15 cellular contexts compared by ENCODE assay signal in the genomic region with DNA sequence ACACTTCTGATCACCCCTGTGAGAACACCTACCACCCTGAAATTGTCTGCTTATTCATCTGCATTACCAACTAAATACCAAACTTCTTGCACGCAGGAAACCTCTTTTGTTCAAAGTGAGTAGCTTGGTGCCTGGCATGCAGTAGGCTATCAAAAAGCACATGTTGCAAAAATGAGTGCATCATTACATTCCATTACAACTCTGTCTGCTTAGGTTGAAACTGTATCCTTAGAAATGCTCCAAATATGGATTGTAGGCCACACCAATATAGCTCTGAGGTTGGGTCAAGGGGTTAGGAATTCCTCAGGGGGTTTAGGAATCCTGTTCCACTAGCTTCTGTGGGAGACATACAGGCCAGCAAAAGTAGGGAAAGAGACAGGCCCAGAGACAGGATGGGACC.
DNase-seq lines count a peak whose midpoint lies in the region; ATAC-seq and TF ChIP-seq lines count a peak whose summit lies in the region.
"Had no signal": no experiment of that assay in that cellular context is flagged by ENCODE, and none has a peak within 500 bp of the region (broad histone marks: within the 10 kb centered on the region; RNA-seq: fewer than 3 reads in every experiment).

No MANE protein-coding gene starts in this region.

- H3K4me3 Mint-ChIP-seq in nephron progenitor cell = no peak overlapping the region
- H3K4me3 Mint-ChIP-seq: activated CD4-positive, alpha-beta memory T cell treated with anti-CD3 and anti-CD28 coated beads, Interleukin-2, amount 10 ng/mL, durations not matched to agents 7 days and 5 days; naive thymus-derived CD4-positive, alpha-beta T cell had no signal

- ATAC-seq in thoracic aorta (ENCODE audit: insufficient number of reproducible peaks, low FRiP score, low read depth) = no peak
- ATAC-seq in HG02610 (IDR thresholded peaks at IDR 0.05; ENCODE audit: unreplicated experiment) = no peak
- ATAC-seq in GM18505 (IDR thresholded peaks at IDR 0.05; ENCODE audit: unreplicated experiment) = no peak
- ATAC-seq: left lung; naive thymus-derived CD4-positive, alpha-beta T cell had no signal

- no peak overlapping the region for H3K27ac Mint-ChIP-seq in nephron progenitor cell
- H3K27ac Mint-ChIP-seq: activated CD4-positive, alpha-beta memory T cell treated with anti-CD3 and anti-CD28 coated beads, Interleukin-2, amount 10 ng/mL, durations not matched to agents 7 days and 5 days; naive thymus-derived CD4-positive, alpha-beta T cell; progenitor cell of endocrine pancreas had no signal

- no peaks in the 10 kb centered on the region for H3K9me3 ChIP-seq in thoracic aorta
- H3K9me3 ChIP-seq: left lung had no signal

- H3K9me3 Mint-ChIP-seq in nephron progenitor cell = no peaks in the 10 kb centered on the region
- H3K9me3 Mint-ChIP-seq: activated CD4-positive, alpha-beta memory T cell treated with anti-CD3 and anti-CD28 coated beads, Interleukin-2, amount 10 ng/mL, durations not matched to agents 7 days and 5 days had no signal

- H3K36me3 ChIP-seq in thoracic aorta = no peaks in the 10 kb centered on the region
- H3K36me3 ChIP-seq: left lung had no signal

- no peak for TF ChIP-seq CTCF in thoracic aorta (IDR thresholded peaks at IDR 0.05)
- TF ChIP-seq CTCF in nephron progenitor cell (IDR thresholded peaks at IDR 0.05) = no peak

- H3K4me1 Mint-ChIP-seq in nephron progenitor cell = no peaks in the 10 kb centered on the region
- H3K4me1 Mint-ChIP-seq: activated CD4-positive, alpha-beta memory T cell treated with anti-CD3 and anti-CD28 coated beads, Interleukin-2, amount 10 ng/mL, durations not matched to agents 7 days and 5 days; naive thymus-derived CD4-positive, alpha-beta T cell had no signal

- H3K4me3 ChIP-seq in thoracic aorta = no peak overlapping the region
- H3K4me3 ChIP-seq: left lung had no signal

- no peaks in the 10 kb centered on the region for H3K27me3 ChIP-seq in thoracic aorta (replicated peaks; ENCODE audit: insufficient read depth)
- H3K27me3 ChIP-seq: left lung had no signal

- no peaks in the 10 kb centered on the region for H3K27me3 Mint-ChIP-seq in nephron progenitor cell (ENCODE audit: low read depth, poor library complexity)
- H3K27me3 Mint-ChIP-seq: activated CD4-positive, alpha-beta memory T cell treated with anti-CD3 and anti-CD28 coated beads, Interleukin-2, amount 10 ng/mL, durations not matched to agents 7 days and 5 days had no signal

- DNase-seq in HS-27A (ENCODE audit: low read depth) (peak; percentile 76), astrocyte of the hippocampus (ENCODE audit: low read depth, low spot score) (peak; percentile 26), glomerular visceral epithelial cell (ENCODE audit: extremely low spot score) (peak; percentile 12), thoracic aorta (ENCODE audit: low spot score) (no peak), nephron progenitor cell (no peak), NCI-H1105 (lab: John Stamatoyannopoulos, UW) (no peak)
- DNase-seq: activated CD4-positive, alpha-beta memory T cell treated with anti-CD3 and anti-CD28 coated beads, Interleukin-2, amount 10 ng/mL, durations not matched to agents 7 days and 5 days; erythroblast; left lung; naive thymus-derived CD4-positive, alpha-beta T cell; NCI-H187; NCI-H510A had no signal

- no peaks in the 10 kb centered on the region for H3K36me3 Mint-ChIP-seq in nephron progenitor cell (ENCODE audit: low read depth)
- H3K36me3 Mint-ChIP-seq: naive thymus-derived CD4-positive, alpha-beta T cell had no signal

- no peak for TF ChIP-seq POLR2A in GM18505 (IDR thresholded peaks at IDR 0.05; ENCODE audit: borderline replicate concordance, extremely low read depth, insufficient read depth, insufficient read length)

- peak overlapping the region; percentile 59 to 76 for H3K27ac ChIP-seq in thoracic aorta
- H3K27ac ChIP-seq: left lung had no signal

- H3K4me1 ChIP-seq in thoracic aorta (ENCODE audit: control insufficient read depth in 1 of 2, low read depth in 2 of 2) = peaks cover 28 to 94% of the 10 kb centered on the region in 2 donors

Comparison
In these comparisons a context has a peak if more than half of its experiments do, and no peak if none do; other contexts are left out.
1. DNase-seq: peak in HS-27A (single experiment), astrocyte of the hippocampus (single experiment) and glomerular visceral epithelial cell (single experiment); none in thoracic aorta (single experiment), nephron progenitor cell (single experiment) and NCI-H1105 (single experiment).